ENCODE assay signal across 33 cellular contexts in genomic region chr17:29880031-29880430, GRCh38.
"Had no signal": no experiment of that assay in that cellular context is flagged by ENCODE, and none has a peak within 500 bp of the region (broad histone marks: within the 10 kb centered on the region; RNA-seq: fewer than 3 reads in every experiment).

No MANE protein-coding gene starts in this region.

- DNase-seq: activated CD4-positive, alpha-beta memory T cell treated with anti-CD3 and anti-CD28 coated beads for 36 hours; activated CD4-positive, alpha-beta T cell treated with anti-CD3 and anti-CD28 coated beads, Interleukin-2, amount 10 ng/mL, durations not matched to agents 7 days and 5 days; activated CD4-positive, CD25-positive, alpha-beta regulatory T cell; activated CD8-positive, alpha-beta memory T cell treated with anti-CD3 and anti-CD28 coated beads for 24 hours; activated effector memory CD4-positive, alpha-beta T cell treated with anti-CD3 and anti-CD28 coated beads, Interleukin-2, amount 50 U/mL, for 16 hours; activated naive CD4-positive, alpha-beta T cell treated with Interleukin-2 at 50 U/mL for 16 hours; activated naive CD8-positive, alpha-beta T cell treated with anti-CD3 and anti-CD28 coated beads, Interleukin-2, amount 50 U/mL, for 24 hours; activated T-cell treated with anti-CD3 and anti-CD28 coated beads, Interleukin-2, amount 50 U/mL, for 4 hours; amniotic stem cell; body of pancreas; central memory CD4-positive, alpha-beta T cell; NCI-H1092; NCI-H1417; NCI-H1694; NCI-H2029; NCI-H2107; NCI-H345; NCI-H510A; NCI-H526 treated with DMSO at 0.1 percent for 48 hours; NCI-H82; NK-92 treated with Interleukin-12 subunit alpha and Interleukin-12 subunit beta, amount 100 ng/mL, for 24 hours; OCI-M1; Right ventricle myocardium superior; SJCRH30; T1000 had no signal

- H3K4me1 ChIP-seq: ascending aorta had no signal

- H3K4me3 Mint-ChIP-seq: activated CD4-positive, alpha-beta memory T cell treated with anti-CD3 and anti-CD28 coated beads for 36 hours; activated CD4-positive, alpha-beta T cell treated with anti-CD3 and anti-CD28 coated beads, Interleukin-2, amount 10 ng/mL, durations not matched to agents 7 days and 5 days; activated naive CD8-positive, alpha-beta T cell treated with anti-CD3 and anti-CD28 coated beads, Interleukin-2, amount 50 U/mL, for 24 hours; activated T-cell treated with anti-CD3 and anti-CD28 coated beads, Interleukin-2, amount 50 U/mL, for 4 hours; T-helper 1 cell treated with Interleukin-12 subunit alpha and Interleukin-12 subunit beta and Interleukin-4 antibody, amounts not matched to agents 30 μg/mL and 1 μg/mL, for 36 hours had no signal

- H3K4me3 ChIP-seq: ascending aorta, body of pancreas, SJCRH30 had no signal

- H3K9me3 Mint-ChIP-seq: activated CD4-positive, alpha-beta memory T cell treated with anti-CD3 and anti-CD28 coated beads for 36 hours; activated naive CD4-positive, alpha-beta T cell treated with anti-CD3 and anti-CD28 coated beads, Interleukin-2, amount 50 U/mL, for 72 hours; activated naive CD8-positive, alpha-beta T cell treated with anti-CD3 and anti-CD28 coated beads, Interleukin-2, amount 50 U/mL, for 24 hours; activated T-cell treated with anti-CD3 and anti-CD28 coated beads, Interleukin-2, amount 50 U/mL, for 4 hours; T-helper 1 cell treated with Interleukin-12 subunit alpha and Interleukin-12 subunit beta and Interleukin-4 antibody, amounts not matched to agents 30 μg/mL and 1 μg/mL, for 36 hours had no signal

- H3K36me3 Mint-ChIP-seq: activated CD4-positive, alpha-beta memory T cell treated with anti-CD3 and anti-CD28 coated beads for 36 hours had no signal

- H3K27ac Mint-ChIP-seq: activated CD4-positive, alpha-beta memory T cell treated with anti-CD3 and anti-CD28 coated beads for 36 hours; activated CD4-positive, alpha-beta T cell treated with anti-CD3 and anti-CD28 coated beads, Interleukin-2, amount 10 ng/mL, durations not matched to agents 7 days and 5 days; activated naive CD4-positive, alpha-beta T cell treated with anti-CD3 and anti-CD28 coated beads, Interleukin-2, amount 50 U/mL, for 72 hours; activated naive CD8-positive, alpha-beta T cell treated with anti-CD3 and anti-CD28 coated beads, Interleukin-2, amount 50 U/mL, for 24 hours; T-helper 1 cell treated with Interleukin-12 subunit alpha and Interleukin-12 subunit beta and Interleukin-4 antibody, amounts not matched to agents 30 μg/mL and 1 μg/mL, for 36 hours had no signal

- ATAC-seq: activated naive CD4-positive, alpha-beta T cell treated with anti-CD3 and anti-CD28 coated beads, Interleukin-2, amount 50 U/mL, for 72 hours; activated naive CD8-positive, alpha-beta T cell treated with anti-CD3 and anti-CD28 coated beads, Interleukin-2, amount 50 U/mL, for 24 hours; activated T-cell treated with anti-CD3 and anti-CD28 coated beads, Interleukin-2, amount 50 U/mL, for 4 hours; body of pancreas; Panc1 had no signal

- H3K27ac ChIP-seq: ascending aorta, body of pancreas, RWPE1, SJCRH30, VCaP had no signal

- H3K36me3 ChIP-seq: ascending aorta, SJCRH30 had no signal

- H3K27me3 Mint-ChIP-seq: activated CD4-positive, alpha-beta memory T cell treated with anti-CD3 and anti-CD28 coated beads for 36 hours; activated CD4-positive, alpha-beta T cell treated with anti-CD3 and anti-CD28 coated beads, Interleukin-2, amount 10 ng/mL, durations not matched to agents 7 days and 5 days; activated naive CD8-positive, alpha-beta T cell treated with anti-CD3 and anti-CD28 coated beads, Interleukin-2, amount 50 U/mL, for 24 hours had no signal

- FAIRE-seq: bronchial epithelial cell, TTC549 had no signal

- H3K9me3 ChIP-seq: ascending aorta, body of pancreas, SJCRH30 had no signal
